ENCODE assay signal across 13 cellular contexts in the genomic region with DNA sequence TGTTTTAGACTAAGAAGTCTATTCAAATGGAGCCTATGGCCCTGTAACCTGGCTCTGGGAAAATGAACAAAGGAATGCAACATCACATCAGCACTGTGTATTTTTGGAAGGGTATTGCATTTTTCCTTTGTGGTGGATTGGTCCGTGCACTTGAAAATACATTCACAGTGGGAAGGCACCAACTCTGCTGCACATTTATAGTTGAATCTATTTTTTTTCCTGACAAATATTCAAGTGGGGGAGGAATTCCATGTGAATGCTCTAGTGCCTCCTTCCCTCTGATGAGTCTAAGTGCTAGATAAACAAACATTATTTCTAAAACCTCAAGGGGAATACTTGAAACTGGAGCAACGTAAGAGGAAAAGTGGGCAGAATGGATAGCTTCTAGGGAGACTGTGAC.
DNase-seq lines count a peak whose midpoint lies in the region; ATAC-seq, FAIRE-seq and TF ChIP-seq lines count a peak whose summit lies in the region.
"Had no signal": no experiment of that assay in that cellular context is flagged by ENCODE, and none has a peak within 500 bp of the region (broad histone marks: within the 10 kb centered on the region; RNA-seq: fewer than 3 reads in every experiment).

No MANE protein-coding gene starts in this region.

- no peaks in the 10 kb centered on the region for H3K27me3 ChIP-seq in MG63
- no peaks in the 10 kb centered on the region for H3K27me3 ChIP-seq in trophoblast cell (ENCODE audit: insufficient read depth, low read length)

- no peak overlapping the region for H3K27ac ChIP-seq in trophoblast cell (ENCODE audit: low read depth, low read length)

- ATAC-seq in HG02981 (IDR thresholded peaks at IDR 0.05; ENCODE audit: unreplicated experiment) = no peak
- ATAC-seq: T-cell had no signal

- no peak overlapping the region for H3K9ac ChIP-seq in trophoblast cell (ENCODE audit: low read length)

- no peak for FAIRE-seq in D721Med (lab: Jason Lieb, UNC)

- peaks cover 4% of the 10 kb centered on the region for H3K79me1 ChIP-seq in trophoblast cell (ENCODE audit: low read length)

- WGBS in trophoblast cell (ENCODE audit: extremely low coverage, insufficient coverage, insufficient read length) = no CpG with 5 or more reads among the region's 2 CpGs

- H2BK12ac ChIP-seq in trophoblast cell (ENCODE audit: low read length) = no peak overlapping the region

- no peak overlapping the region for H3K4me2 ChIP-seq in trophoblast cell (ENCODE audit: low read length)

- H3K14ac ChIP-seq in trophoblast cell (ENCODE audit: low read length) = no peak overlapping the region

- H3K36me3 ChIP-seq in MG63 = no peaks in the 10 kb centered on the region; the same call in 1 of the 2 replicates
- H3K36me3 ChIP-seq in trophoblast cell (ENCODE audit: control insufficient read depth in 1 of 2, insufficient read depth in 2 of 2, low read length in 2 of 2) = no peaks in the 10 kb centered on the region

- no peak overlapping the region for H2AK5ac ChIP-seq in trophoblast cell (ENCODE audit: low read length)

- no peak overlapping the region for H4K8ac ChIP-seq in trophoblast cell (ENCODE audit: low read depth, low read length)

- H2BK120ac ChIP-seq in trophoblast cell (ENCODE audit: insufficient read depth, low read length, poor library complexity) = peak overlapping the region; percentile 11

- no peak overlapping the region for H2BK5ac ChIP-seq in trophoblast cell (ENCODE audit: low read depth, low read length, poor library complexity)

- no peak for TF ChIP-seq CTCF in choroid plexus epithelial cell (conservative IDR thresholded peaks at IDR 0.05; ENCODE audit: low read depth, low read length)
- no peak for TF ChIP-seq CTCF in D721Med (IDR thresholded peaks at IDR 0.05; ENCODE audit: insufficient read depth, missing control alignments)

- H3K9me3 ChIP-seq in MG63 = no peaks in the 10 kb centered on the region
- no peaks in the 10 kb centered on the region for H3K9me3 ChIP-seq in trophoblast cell (ENCODE audit: insufficient read depth, low read depth, low read length)

- H2AFZ ChIP-seq in trophoblast cell (ENCODE audit: insufficient read depth, low read length, poor library complexity) = no peak overlapping the region

- peaks cover 0 to 2% of the 10 kb centered on the region in 2 experiments for H3K4me1 ChIP-seq in trophoblast cell (ENCODE audit: control insufficient read depth in 1 of 2, insufficient read depth in 2 of 2, low read length in 2 of 2)

- no peak overlapping the region for H4K12ac ChIP-seq in trophoblast cell (ENCODE audit: low read depth, low read length)

- H3K79me2 ChIP-seq in trophoblast cell (ENCODE audit: control insufficient read depth, insufficient read depth, low read length, poor library complexity) = no peaks in the 10 kb centered on the region

- H3K18ac ChIP-seq in trophoblast cell (ENCODE audit: low read length) = no peak overlapping the region

- no peak overlapping the region for H3K23ac ChIP-seq in trophoblast cell (ENCODE audit: low read length)

- peak; percentile 30 for DNase-seq in DMS153 treated with DMSO at 0.1 percent for 48 hours (lab: John Stamatoyannopoulos, UW; ENCODE audit: unreplicated experiment)
- DNase-seq in MG63 = peak; percentile 36
- peak; percentile 69 for DNase-seq in choroid plexus epithelial cell (ENCODE audit: low read depth)
- DNase-seq in trophoblast cell = no peak
- no peak for DNase-seq in NOMO-1 treated with DMSO at 0.1 percent for 48 hours (lab: John Stamatoyannopoulos, UW; ENCODE audit: unreplicated experiment)
- DNase-seq in D721Med (ENCODE audit: insufficient read length, low spot score) = no peak
- no peak for DNase-seq in activated CD4-positive, alpha-beta T cell treated with anti-CD3 and anti-CD28 coated beads for 4 hours
- DNase-seq: central memory CD4-positive, alpha-beta T cell; glutamatergic neuron; naive B cell; NCI-H526 treated with DMSO at 0.1 percent for 48 hours; T-cell had no signal

- H4K91ac ChIP-seq in trophoblast cell (ENCODE audit: low read depth, low read length) = no peak overlapping the region

- no peak overlapping the region for H3K4me3 ChIP-seq in MG63
- H3K4me3 ChIP-seq in choroid plexus epithelial cell (ENCODE audit: low read depth, low read length) = no peak overlapping the region
- H3K4me3 ChIP-seq in trophoblast cell (ENCODE audit: low read depth, low read length) = no peak overlapping the region

- no peak overlapping the region for H3K4ac ChIP-seq in trophoblast cell (ENCODE audit: low read depth, low read length)

Comparison
In these comparisons a context has a peak if more than half of its experiments do, and no peak if none do; other contexts are left out.
1. DNase-seq: peak in DMS153 treated with DMSO at 0.1 percent for 48 hours (single experiment), MG63 (single experiment) and choroid plexus epithelial cell (single experiment); none in trophoblast cell (0 of 2), NOMO-1 treated with DMSO at 0.1 percent for 48 hours (single experiment), D721Med (single experiment) and activated CD4-positive, alpha-beta T cell treated with anti-CD3 and anti-CD28 coated beads for 4 hours (0 of 2).